Comparison of ENCODE assay signal across 9 cellular contexts in the genomic region with DNA sequence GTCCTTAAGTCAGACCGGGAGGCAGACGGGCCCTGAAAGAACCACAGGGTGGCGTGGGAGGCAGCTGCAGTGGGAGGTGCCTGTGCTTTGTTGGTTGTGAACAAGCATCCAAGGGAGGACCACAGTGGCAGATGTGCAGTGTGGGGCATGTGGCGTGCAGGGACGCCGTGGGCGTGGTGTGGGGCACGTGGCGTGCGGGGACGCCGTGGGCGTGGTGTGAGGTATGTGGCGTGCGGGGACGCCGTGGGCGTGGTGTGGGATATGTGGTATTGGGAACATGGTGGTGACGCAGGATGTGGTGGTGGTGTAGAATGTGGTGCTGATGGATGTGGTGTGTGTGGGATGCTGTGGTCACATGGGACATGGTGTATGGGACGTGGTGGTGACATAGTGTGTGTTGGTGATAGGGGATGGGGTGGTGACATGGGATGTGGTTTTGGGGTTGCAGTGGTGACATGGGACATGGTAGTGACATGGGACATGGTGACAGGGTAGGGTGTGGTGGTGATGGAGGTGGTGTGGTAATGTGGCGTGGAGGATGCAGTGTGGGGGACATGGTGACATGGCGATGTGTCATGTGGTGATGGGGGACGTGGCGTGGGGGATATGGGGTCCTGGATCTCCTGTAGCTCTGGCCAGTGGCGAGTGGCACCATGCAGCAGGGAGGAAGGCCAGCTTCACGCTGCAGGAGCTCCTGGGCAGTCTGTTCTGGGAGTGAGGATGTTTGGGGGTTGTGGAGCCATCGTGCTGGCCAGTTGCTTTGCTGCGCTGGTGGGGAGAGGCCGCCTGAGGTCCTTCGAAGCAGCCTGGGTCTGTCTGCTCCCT.
DNase-seq lines count a peak whose midpoint lies in the region; ATAC-seq lines count a peak whose summit lies in the region.
"Had no signal": no experiment of that assay in that cellular context is flagged by ENCODE, and none has a peak within 500 bp of the region (broad histone marks: within the 10 kb centered on the region; RNA-seq: fewer than 3 reads in every experiment).

No MANE protein-coding gene starts in this region.

- H3K36me3 Mint-ChIP-seq in activated naive CD8-positive, alpha-beta T cell: peaks cover 18% of the 10 kb centered on the region

- no peaks in the 10 kb centered on the region for H3K27me3 Mint-ChIP-seq in activated naive CD8-positive, alpha-beta T cell

- H3K27ac Mint-ChIP-seq in activated naive CD8-positive, alpha-beta T cell: peak overlapping the region; percentile 87

- peaks cover 21% of the 10 kb centered on the region for H3K4me1 Mint-ChIP-seq in activated naive CD8-positive, alpha-beta T cell (ENCODE audit: low read depth)

- intact Hi-C loops in cardiac septum (cut with DNase I): no loop called here
- intact Hi-C loops in Right ventricle myocardium superior (cut with DNase I): no loop called here

- peaks cover 8% of the 10 kb centered on the region for H3K9me3 Mint-ChIP-seq in activated naive CD8-positive, alpha-beta T cell (ENCODE audit: low read depth)

- ATAC-seq in Right ventricle myocardium superior (ENCODE audit: poor library complexity) (no peak), GM19467 (IDR thresholded peaks at IDR 0.05; ENCODE audit: unreplicated experiment) (no peak), HG02798 (IDR thresholded peaks at IDR 0.05; ENCODE audit: poor library complexity, unreplicated experiment) (no peak), HG03039 (IDR thresholded peaks at IDR 0.05; ENCODE audit: unreplicated experiment) (no peak)

- DNase-seq in cardiac septum (ENCODE audit: low spot score) (peak; percentile 68), Right ventricle myocardium superior (no peak), NCI-H2081 treated with DMSO at 0.1 percent for 48 hours (lab: John Stamatoyannopoulos, UW) (no peak)
- peak; percentile 51 to 63 (median 61) for DNase-seq in stimulated activated CD4-positive, alpha-beta T cell treated with anti-CD3 and anti-CD28 coated beads, Interleukin-12 subunit alpha, Interleukin-12 subunit beta, amount 100 ng/mL, for 48 hours (ENCODE audit: low read depth in 2 of 3, low spot score in 1 of 3)
- DNase-seq: PC-9 had no signal

- peak overlapping the region; percentile 17 for H3K4me3 Mint-ChIP-seq in activated naive CD8-positive, alpha-beta T cell

Comparison
In these comparisons a context has a peak if more than half of its experiments do, and no peak if none do; other contexts are left out.
1. DNase-seq: peak in cardiac septum (single experiment) and stimulated activated CD4-positive, alpha-beta T cell treated with anti-CD3 and anti-CD28 coated beads, Interleukin-12 subunit alpha, Interleukin-12 subunit beta, amount 100 ng/mL, for 48 hours (3 of 3); none in Right ventricle myocardium superior (single experiment) and NCI-H2081 treated with DMSO at 0.1 percent for 48 hours (single experiment).